ENCODE assay signal across 12 cellular contexts in genomic region chr19:40567040-40567749, GRCh38. TPM values are rescaled to one million over a fixed set of nuclear protein-coding genes. Genes with fewer than 3 reads are reported as not detected.
DNase-seq lines count a peak whose midpoint lies in the region; ATAC-seq and TF ChIP-seq lines count a peak whose summit lies in the region.
"Had no signal": no experiment of that assay in that cellular context is flagged by ENCODE, and none has a peak within 500 bp of the region (broad histone marks: within the 10 kb centered on the region; RNA-seq: fewer than 3 reads in every experiment).

No MANE protein-coding gene starts in this region.

- POLR2A ChIA-PET in AG04449 (lab: Yijun Ruan, JAX): interaction anchor here (0.7 to 0.9 kb wide), 2 partner anchors 726 to 1224 kb away, joined by 3 to 4 read pairs; no protein-coding TSS in a partner anchor

- H3K27me3 Mint-ChIP-seq in chondrocyte (ENCODE audit: low read depth) (peaks cover 29% of the 10 kb centered on the region), naive B cell (peaks cover 13 to 52% (median 29%) of the 10 kb centered on the region in 3 donors)

- DNase-seq in AG04449 (ENCODE audit: low read depth, low spot score) (no peak), GM03348 (ENCODE audit: low spot score) (peak; percentile 37), chondrocyte (ENCODE audit: low spot score) (no peak), naive B cell (no peak), NCI-H526 (lab: John Stamatoyannopoulos, UW) (no peak), hypothalamus (lab: John Stamatoyannopoulos, UW) (no peak)
- DNase-seq: stimulated activated CD4-positive, alpha-beta T cell treated with anti-CD3 and anti-CD28 coated beads, Interleukin-4, amount 100 ng/mL, for 1 hour; T1000 had no signal

- H3K9me3 Mint-ChIP-seq in chondrocyte (ENCODE audit: low read depth) (no peaks in the 10 kb centered on the region), naive B cell (peaks cover 0 to 6% (median 0%) of the 10 kb centered on the region in 7 donors)

- H3K4me1 Mint-ChIP-seq in chondrocyte (ENCODE audit: low read depth): peaks cover 14% of the 10 kb centered on the region
- peaks cover 16 to 20% (median 17%) of the 10 kb centered on the region in 3 donors for H3K4me1 Mint-ChIP-seq in naive B cell

- H3K4me3 ChIP-seq in AG04449 (ENCODE audit: low read depth, low read length): peak overlapping the region; percentile 42

- ATAC-seq in naive B cell (ENCODE audit: low read depth in 2 of 2) (no peak), HG03108 (IDR thresholded peaks at IDR 0.05; ENCODE audit: unreplicated experiment) (no peak), GM18868 (IDR thresholded peaks at IDR 0.05; ENCODE audit: unreplicated experiment) (no peak)

- H3K36me3 Mint-ChIP-seq in chondrocyte (ENCODE audit: low read depth): peaks cover 1% of the 10 kb centered on the region
- peaks cover 0 to 1% of the 10 kb centered on the region in 2 donors for H3K36me3 Mint-ChIP-seq in naive B cell
- H3K36me3 Mint-ChIP-seq: memory B cell had no signal

- H3K4me3 Mint-ChIP-seq in chondrocyte (ENCODE audit: unreplicated experiment): peak overlapping the region; percentile 35
- peak overlapping the region in 6 of 8 donors; percentile 35 to 79 (median 64) for H3K4me3 Mint-ChIP-seq in naive B cell
- H3K4me3 Mint-ChIP-seq: type B pancreatic cell had no signal

- CTCF ChIA-PET in AG04449 (lab: Yijun Ruan, JAX): interaction anchor here (0.6 to 3.0 kb wide), 7 partner anchors 9 to 263 kb away, joined by 3 to 15 read pairs (median 3); no protein-coding TSS in a partner anchor

- H3K27ac Mint-ChIP-seq in chondrocyte (ENCODE audit: unreplicated experiment) (no peak overlapping the region), naive B cell (no peak overlapping the region)
- H3K27ac Mint-ChIP-seq: memory B cell, type B pancreatic cell had no signal

- no peak for TF ChIP-seq CTCF in AG04449 (IDR thresholded peaks at IDR 0.05; ENCODE audit: insufficient read depth, low read length, missing control alignments)
- no peak for TF ChIP-seq CTCF in chondrocyte (IDR thresholded peaks at IDR 0.05)

RNA-seq across cellular contexts. Expression of gene SHKBP1, which starts 9.5 kb away (rescaled TPM):
- 40.9 to 47.8 TPM (median 46.8 TPM) in 3 replicates for total RNA-seq in chondrocyte
- 100 to 1,000 TPM; 125 to 196 (median 152) TPM for polyA plus RNA-seq in naive B cell (ENCODE audit: low read depth in 6 of 6)

RNA-seq across cellular contexts. Expression of gene LTBP4, which starts 34.0 kb away (rescaled TPM):
- total RNA-seq in chondrocyte: 161 to 311 TPM (median 163 TPM) in 3 replicates
- 10 to 100 TPM in 5 of 6 donors, 1 to 10 TPM in 1; 9.6 to 18.1 (median 14.5) TPM for polyA plus RNA-seq in naive B cell (ENCODE audit: low read depth in 6 of 6)
